Comparison of ENCODE assay signal across 19 cellular contexts in the genomic region with DNA sequence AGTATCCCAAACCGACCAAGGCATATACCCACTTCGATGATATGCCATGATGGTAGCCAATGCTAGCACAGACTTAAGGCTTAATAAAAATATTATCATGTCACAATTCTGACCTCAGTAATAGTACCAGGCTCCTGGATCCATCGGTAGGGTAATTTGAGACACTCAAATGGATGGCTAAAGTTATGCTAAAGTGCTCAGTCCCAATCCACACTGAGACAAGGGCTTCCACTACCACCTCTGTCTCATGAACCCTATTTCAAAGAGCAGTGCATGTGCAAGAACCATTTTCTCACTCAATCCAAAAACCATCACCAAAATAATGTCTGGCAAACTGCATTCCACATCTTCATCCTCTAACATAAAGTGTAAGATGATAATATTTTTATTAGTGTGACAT.
"Had no signal": no experiment of that assay in that cellular context is flagged by ENCODE, and none has a peak within 500 bp of the region (broad histone marks: within the 10 kb centered on the region; RNA-seq: fewer than 3 reads in every experiment).

No MANE protein-coding gene starts in this region.

- H3K36me3 ChIP-seq: colonic mucosa, esophagus muscularis mucosa, sigmoid colon, upper lobe of left lung, WERI-Rb-1 had no signal

- H3K4me3 ChIP-seq: colonic mucosa, dorsolateral prefrontal cortex, esophagus muscularis mucosa, hepatocyte, sigmoid colon, upper lobe of left lung had no signal

- H3K27ac ChIP-seq: colonic mucosa, dorsolateral prefrontal cortex, esophagus muscularis mucosa, hepatocyte, sigmoid colon, upper lobe of left lung, WERI-Rb-1 had no signal

- H3K79me2 ChIP-seq: hepatocyte had no signal

- DNase-seq: activated CD4-positive, alpha-beta T cell treated with anti-CD3 and anti-CD28 coated beads, Interleukin-2, amount 50 U/mL, for 4 hours; activated CD8-positive, alpha-beta memory T cell treated with anti-CD3 and anti-CD28 coated beads for 24 hours; activated naive CD4-positive, alpha-beta T cell treated with Interleukin-2 at 50 U/mL for 16 hours; activated naive CD8-positive, alpha-beta T cell treated with anti-CD3 and anti-CD28 coated beads for 36 hours; activated T-cell treated with anti-CD3 and anti-CD28 coated beads, Interleukin-2, amount 50 U/mL, for 48 hours; colonic mucosa; dorsolateral prefrontal cortex; effector memory CD8-positive, alpha-beta T cell; glutamatergic neuron; left ventricle myocardium superior; retina; sigmoid colon; stimulated activated CD4-positive, alpha-beta T cell treated with anti-CD3 and anti-CD28 coated beads, Interleukin-4, amount 100 ng/mL, for 1 hour; stimulated activated naive CD8-positive, alpha-beta T cell treated with anti-CD3 and anti-CD28 coated beads, Interleukin-15, Interleukin-2, amounts not matched to agents 100 U/mL and 50 U/mL, for 24 hours; T-cell; upper lobe of left lung; WERI-Rb-1 had no signal

- H3K4me2 ChIP-seq: hepatocyte had no signal

- H3K27me3 ChIP-seq: colonic mucosa, dorsolateral prefrontal cortex, esophagus muscularis mucosa, hepatocyte, sigmoid colon, upper lobe of left lung had no signal

- H3K4me1 ChIP-seq: colonic mucosa, sigmoid colon, upper lobe of left lung had no signal

- H3K9me3 ChIP-seq: colonic mucosa, esophagus muscularis mucosa, sigmoid colon, upper lobe of left lung had no signal
